In genomic region chr7:4951903-4952636, GRCh38 we compare ENCODE assay signal across 15 cellular contexts. TPM values are rescaled to one million over a fixed set of nuclear protein-coding genes. Genes with fewer than 3 reads are reported as not detected.
DNase-seq lines count a peak whose midpoint lies in the region; ATAC-seq, FAIRE-seq and TF ChIP-seq lines count a peak whose summit lies in the region.
"Had no signal": no experiment of that assay in that cellular context is flagged by ENCODE, and none has a peak within 500 bp of the region (broad histone marks: within the 10 kb centered on the region; RNA-seq: fewer than 3 reads in every experiment).

No MANE protein-coding gene starts in this region.

- no peak overlapping the region for H3K27ac Mint-ChIP-seq in endodermal cell
- no peak overlapping the region for H3K27ac Mint-ChIP-seq in naive thymus-derived CD8-positive, alpha-beta T cell
- H3K27ac Mint-ChIP-seq: activated T-cell treated with anti-CD3 and anti-CD28 coated beads, Interleukin-2, amount 50 U/mL, for 24 hours; mesothelial cell of epicardium had no signal

- peaks cover 38% of the 10 kb centered on the region for H3K27me3 Mint-ChIP-seq in endodermal cell (ENCODE audit: insufficient read depth)
- H3K27me3 Mint-ChIP-seq in naive thymus-derived CD8-positive, alpha-beta T cell = peaks cover 27 to 69% (median 42%) of the 10 kb centered on the region in 5 donors

- H3K4me1 Mint-ChIP-seq in endodermal cell = no peaks in the 10 kb centered on the region
- H3K4me1 Mint-ChIP-seq in naive thymus-derived CD8-positive, alpha-beta T cell = no peaks in the 10 kb centered on the region
- H3K4me1 Mint-ChIP-seq: mesothelial cell of epicardium had no signal

- no peaks in the 10 kb centered on the region for H3K4me1 ChIP-seq in A549
- no peaks in the 10 kb centered on the region for H3K4me1 ChIP-seq in endodermal cell (ENCODE audit: control insufficient read depth, insufficient read depth, low read length)
- H3K4me1 ChIP-seq: SJSA1 had no signal

- H3K9me3 ChIP-seq in A549 (peaks cover 7% of the 10 kb centered on the region; the same call in 1 of the 3 replicates), endodermal cell (ENCODE audit: control insufficient read depth, low read length) (no peaks in the 10 kb centered on the region)

- no peak overlapping the region for H3K4me3 Mint-ChIP-seq in endodermal cell
- H3K4me3 Mint-ChIP-seq in naive thymus-derived CD8-positive, alpha-beta T cell = no peak overlapping the region
- H3K4me3 Mint-ChIP-seq: activated T-cell treated with anti-CD3 and anti-CD28 coated beads, Interleukin-2, amount 50 U/mL, for 24 hours; mesothelial cell of epicardium had no signal

- no peak overlapping the region for H3K27ac ChIP-seq in A549
- no peak overlapping the region for H3K27ac ChIP-seq in endodermal cell (ENCODE audit: low read depth, low read length)
- H3K27ac ChIP-seq: SJSA1 had no signal

- H3K4me3 ChIP-seq in A549 (no peak overlapping the region), endodermal cell (ENCODE audit: low read length) (no peak overlapping the region)
- H3K4me3 ChIP-seq: SJSA1 had no signal

- no peaks in the 10 kb centered on the region for H3K36me3 Mint-ChIP-seq in endodermal cell (ENCODE audit: low read depth)
- peaks cover 0 to 10% (median 1%) of the 10 kb centered on the region in 3 donors for H3K36me3 Mint-ChIP-seq in naive thymus-derived CD8-positive, alpha-beta T cell
- H3K36me3 Mint-ChIP-seq: mesothelial cell of epicardium had no signal

- TF ChIP-seq EP300 in A549 (IDR thresholded peaks at IDR 0.05) = no peak

- TF ChIP-seq CTCF in A549 (IDR thresholded peaks at IDR 0.05) (no peak), endodermal cell (conservative IDR thresholded peaks at IDR 0.05) (no peak)

- H3K9me3 Mint-ChIP-seq in endodermal cell = no peaks in the 10 kb centered on the region
- peaks cover 0 to 23% (median 11%) of the 10 kb centered on the region in 9 donors for H3K9me3 Mint-ChIP-seq in naive thymus-derived CD8-positive, alpha-beta T cell
- H3K9me3 Mint-ChIP-seq: activated T-cell treated with anti-CD3 and anti-CD28 coated beads, Interleukin-2, amount 50 U/mL, for 24 hours had no signal

- CTCF ChIA-PET in A549 (lab: Yijun Ruan, JAX) = interaction anchor here (5.5 kb wide), 1 partner anchor 22 kb away, joined by 21 read pairs; no protein-coding TSS in a partner anchor

- no peak overlapping the region for H3K9ac ChIP-seq in endodermal cell (ENCODE audit: extremely low read depth, low read length, poor library complexity, severe bottlenecking)

- WGBS in A549 (ENCODE audit: missing lambda C conversion rate) = 11% methylated on average over 11 of the region's 11 CpGs
- WGBS in endodermal cell (ENCODE audit: insufficient coverage in 1 of 2, insufficient read length in 1 of 2), 2 experiments = 36 to 49% methylated on average over 11 of the region's 11 CpGs

- no peak overlapping the region for H3K4me2 ChIP-seq in A549

- H3K36me3 ChIP-seq in endodermal cell (ENCODE audit: control insufficient read depth, insufficient read depth, low read length) = no peaks in the 10 kb centered on the region
- H3K36me3 ChIP-seq: SJSA1 had no signal

- DNase-seq in A549 (ENCODE audit: low read depth in 1 of 2, low spot score in 1 of 2) (no peak), LHCN-M2 (ENCODE audit: low read depth) (peak; percentile 24), endodermal cell (peak; percentile 84), NCI-H446 (lab: John Stamatoyannopoulos, UW) (no peak)
- no peak for DNase-seq in naive thymus-derived CD8-positive, alpha-beta T cell
- DNase-seq: activated T-cell treated with anti-CD3 and anti-CD28 coated beads, Interleukin-2, amount 50 U/mL, for 24 hours; effector memory CD4-positive, alpha-beta T cell; KG1; stimulated activated CD4-positive, alpha-beta T cell treated with anti-CD3 and anti-CD28 coated beads, Interleukin-4, amount 100 ng/mL, for 4 hours had no signal

- no peak for TF ChIP-seq RAD21 in A549 (conservative IDR thresholded peaks at IDR 0.05 in 1 of 2, IDR thresholded peaks at IDR 0.05 in 1 of 2)

- H3K27me3 ChIP-seq in endodermal cell (ENCODE audit: control insufficient read depth, insufficient read depth, low read length, poor library complexity, severe bottlenecking) = peaks cover 23% of the 10 kb centered on the region

- POLR2A ChIA-PET in A549 (lab: Yijun Ruan, JAX) = no interaction called here
- POLR2A ChIA-PET in naive thymus-derived CD8-positive, alpha-beta T cell (lab: Charles Lee) = no interaction called here

- ATAC-seq in A549 (peak; percentile 74 to 88), GM18909 (IDR thresholded peaks at IDR 0.05; ENCODE audit: poor library complexity, unreplicated experiment) (peak; percentile 46), GM18520 (IDR thresholded peaks at IDR 0.05; ENCODE audit: unreplicated experiment) (no peak), GM21423 (IDR thresholded peaks at IDR 0.05; ENCODE audit: unreplicated experiment) (no peak)
- no peak for ATAC-seq in naive thymus-derived CD8-positive, alpha-beta T cell

- FAIRE-seq in A549 (lab: Jason Lieb, UNC) = no peak

- no peak for TF ChIP-seq POLR2A in A549 (IDR thresholded peaks at IDR 0.05; ENCODE audit: low read length)

TF ChIP-seq in A549, 52 proteins besides CTCF, POLR2A, EP300 and RAD21:
- TF ChIP-seq EHF (CRISPR knock-in tag; IDR thresholded peaks at IDR 0.05) = no peak
- peak; percentile 83 for TF ChIP-seq REST (IDR thresholded peaks at IDR 0.05)
- TF ChIP-seq JUNB (IDR thresholded peaks at IDR 0.05) = no peak

RNA-seq across cellular contexts. Expression of gene MMD2, which starts 6.9 kb away (rescaled TPM):
- polyA plus RNA-seq in A549 (2011; rRNA removed) = not detected in 2 replicates
- not detected in 2 replicates for polyA plus RNA-seq in A549 (2012; cell fraction: cytosol; rRNA removed)
- 0.04 TPM in 1 of 2 replicates, not detected in the other for polyA plus RNA-seq in A549 (2012; cell fraction: nucleus; rRNA removed)
- not detected in 3 replicates for polyA plus RNA-seq in A549 (2017; fragmentation: RNase III; extraction: RNeasy Plus Mini Kit Qiagen cat#74134 plus additional on column Dnase treatment)
- not detected in 2 replicates for polyA minus RNA-seq in A549 (2011; rRNA and poly(A)+ RNA removed)
- total RNA-seq in LHCN-M2 (2014; rRNA removed) = not detected in 2 replicates
- not detected for polyA plus RNA-seq in LHCN-M2 (2012)
- under 1 TPM in 1 of 2 donors, not detected in 1; 0.15 TPM for total RNA-seq in endodermal cell
- not detected for polyA plus RNA-seq in endodermal cell (2013, experiment 1 of 2)
- not detected for polyA plus RNA-seq in endodermal cell (2013, experiment 2 of 2)
- not detected for total RNA-seq in naive thymus-derived CD8-positive, alpha-beta T cell
- polyA plus RNA-seq in naive thymus-derived CD8-positive, alpha-beta T cell = not detected
- total RNA-seq: mesothelial cell of epicardium, SJSA1 had no signal
- polyA plus RNA-seq: BJ had no signal

Comparison
In these comparisons a context has a peak if more than half of its experiments do, and no peak if none do; other contexts are left out.
1. ATAC-seq: peak in A549 (2 of 2) and GM18909 (single experiment); none in naive thymus-derived CD8-positive, alpha-beta T cell (0 of 2), GM18520 (single experiment) and GM21423 (single experiment).
2. DNase-seq: peak in LHCN-M2 (single experiment) and endodermal cell (single experiment); none in A549 (0 of 2), naive thymus-derived CD8-positive, alpha-beta T cell (0 of 10) and NCI-H446 (0 of 2).